ENCODE assay signal across 11 cellular contexts in the genomic region with DNA sequence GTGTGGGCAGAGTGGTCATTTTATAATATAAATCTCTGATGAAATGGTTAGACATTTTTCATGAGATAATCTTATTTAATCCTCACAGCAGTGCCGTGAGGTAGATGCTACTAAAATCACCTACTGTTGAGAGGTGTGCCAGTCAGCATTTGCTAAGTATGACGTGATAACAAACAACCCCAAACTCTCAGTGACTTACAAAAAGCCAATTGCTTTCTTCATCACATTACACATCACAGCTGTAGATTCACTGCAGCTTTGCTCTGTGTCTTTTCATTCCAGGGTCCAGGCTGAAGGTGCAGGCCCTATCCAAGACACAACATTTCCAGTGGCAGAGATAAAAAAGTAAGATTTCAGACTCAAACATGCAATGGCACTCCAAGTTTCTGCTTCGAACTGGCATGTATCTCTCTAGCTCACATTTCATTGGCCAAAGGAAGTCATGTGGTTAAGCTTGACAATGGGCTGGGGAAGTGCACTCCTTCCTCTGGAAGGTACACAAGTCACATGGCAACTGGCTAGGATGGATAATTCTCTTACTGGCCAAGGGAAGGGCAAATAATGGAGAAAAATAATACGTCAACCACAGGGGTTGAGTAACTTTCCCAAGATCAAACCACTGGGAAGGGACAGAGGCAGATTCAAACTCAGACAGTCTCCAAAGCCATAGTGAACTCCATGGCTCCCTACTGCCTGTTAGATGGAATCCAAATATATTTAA.
DNase-seq lines count a peak whose midpoint lies in the region; ATAC-seq, FAIRE-seq and TF ChIP-seq lines count a peak whose summit lies in the region.
"Had no signal": no experiment of that assay in that cellular context is flagged by ENCODE, and none has a peak within 500 bp of the region (broad histone marks: within the 10 kb centered on the region; RNA-seq: fewer than 3 reads in every experiment).

No MANE protein-coding gene starts in this region.

- FAIRE-seq in endothelial cell of umbilical vein (lab: Jason Lieb, UNC): peak; percentile 46

- H4K20me1 ChIP-seq in endothelial cell of umbilical vein (replicated peaks; ENCODE audit: control insufficient read depth, extremely low read depth, insufficient read depth, low read length): no peaks in the 10 kb centered on the region

- H4K91ac ChIP-seq in neuronal stem cell (ENCODE audit: low read depth, low read length, poor library complexity): no peak overlapping the region

- no peaks in the 10 kb centered on the region for H3K9me1 ChIP-seq in endothelial cell of umbilical vein (replicated peaks; ENCODE audit: control insufficient read depth, extremely low read depth, insufficient read depth, low read length)

- H3K79me1 ChIP-seq in neuronal stem cell (ENCODE audit: low read depth, low read length): no peaks in the 10 kb centered on the region

- H3K27me3 ChIP-seq in endothelial cell of umbilical vein (ENCODE audit: control insufficient read depth in 2 of 2, insufficient read depth in 2 of 2, low read length in 2 of 2) (peaks cover 0 to under 1% of the 10 kb centered on the region in 2 experiments), neuronal stem cell (ENCODE audit: control insufficient read depth in 3 of 3, insufficient read depth in 3 of 3, low read depth in 1 of 3, low read length in 3 of 3) (no peaks in the 10 kb centered on the region), heart left ventricle (peaks cover 0 to 5% (median 0%) of the 10 kb centered on the region in 9 donors)

- H2BK15ac ChIP-seq in neuronal stem cell (ENCODE audit: low read length): no peak overlapping the region

- H3K23ac ChIP-seq in neuronal stem cell (ENCODE audit: low read depth, low read length, poor library complexity): no peak overlapping the region

- no peak overlapping the region for H2BK12ac ChIP-seq in neuronal stem cell (ENCODE audit: low read length)

- no peak overlapping the region for H2BK5ac ChIP-seq in neuronal stem cell (ENCODE audit: low read length)

- H3K4me1 ChIP-seq in endothelial cell of umbilical vein (ENCODE audit: control insufficient read depth, extremely low read depth, insufficient read depth, low read length) (peaks cover 10% of the 10 kb centered on the region), neuronal stem cell (ENCODE audit: control insufficient read depth in 2 of 2, insufficient read depth in 1 of 2, low read depth in 1 of 2, low read length in 2 of 2) (peaks cover 2 to 6% of the 10 kb centered on the region in 2 donors), heart left ventricle (peaks cover 0 to 1% (median 0%) of the 10 kb centered on the region in 12 donors)

- DNase-seq in ELR (ENCODE audit: low read depth) (peak; percentile 62), OCI-M1 (lab: John Stamatoyannopoulos, UW) (peak; percentile 45), endothelial cell of umbilical vein (ENCODE audit: low read depth, low spot score) (no peak), neuronal stem cell (ENCODE audit: low spot score) (no peak), NCI-H774 (lab: John Stamatoyannopoulos, UW) (no peak), heart left ventricle (no peak), NCI-H510A (lab: John Stamatoyannopoulos, UW) (no peak)
- DNase-seq: CD4-positive, CD25-positive, alpha-beta regulatory T cell; naive thymus-derived CD8-positive, alpha-beta T cell; NCI-H446 had no signal

- ATAC-seq in HG02852 (IDR thresholded peaks at IDR 0.05; ENCODE audit: unreplicated experiment) (no peak), heart left ventricle (no peak)
- ATAC-seq: naive thymus-derived CD8-positive, alpha-beta T cell had no signal

- BruUV-seq in endothelial cell of umbilical vein (replicated peaks; lab: Mats Ljungman, UMichigan): no TSS peak

- no peak overlapping the region for H2BK120ac ChIP-seq in neuronal stem cell (ENCODE audit: low read depth, low read length)

- POLR2A ChIA-PET in endothelial cell of umbilical vein (lab: Charles Lee): interaction anchor here (0.5 kb wide), 1 partner anchor 55 kb away, joined by 7 read pairs; no protein-coding TSS in a partner anchor

- intact Hi-C loops in endothelial cell of umbilical vein (cut with micrococcal nuclease) (no loop called here), heart left ventricle (cut with DNase I) (no loop called here)

- H3K4ac ChIP-seq in neuronal stem cell (ENCODE audit: low read length): no peak overlapping the region

- no peak overlapping the region for H3K18ac ChIP-seq in neuronal stem cell (ENCODE audit: low read length)

- dilution Hi-C loops in endothelial cell of umbilical vein (cut with MboI; ENCODE audit: extremely low pct_ligation_motif_present, low sequenced_read_pairs): no loop called here

- H2AFZ ChIP-seq in endothelial cell of umbilical vein (ENCODE audit: low read depth, low read length) (no peak overlapping the region), neuronal stem cell (ENCODE audit: low read length) (peak overlapping the region; percentile 61)

- H3K27ac ChIP-seq in endothelial cell of umbilical vein (ENCODE audit: insufficient read depth, low read depth, low read length) (no peak overlapping the region), neuronal stem cell (replicated peaks; ENCODE audit: low read length) (no peak overlapping the region), heart left ventricle (no peak overlapping the region)

- no peak for TF ChIP-seq POLR2A in endothelial cell of umbilical vein (IDR thresholded peaks at IDR 0.05; ENCODE audit: low read depth, low read length)
- TF ChIP-seq POLR2A in heart left ventricle (IDR thresholded peaks at IDR 0.05): no peak

- no peak overlapping the region for H3K4me2 ChIP-seq in endothelial cell of umbilical vein (ENCODE audit: insufficient read depth, low read length)
- no peak overlapping the region for H3K4me2 ChIP-seq in neuronal stem cell (ENCODE audit: insufficient read depth, low read length, poor library complexity, severe bottlenecking)

- H3K14ac ChIP-seq in neuronal stem cell (ENCODE audit: low read length): no peak overlapping the region

- H2AK5ac ChIP-seq in neuronal stem cell (ENCODE audit: low read depth, low read length): no peak overlapping the region

- H3K36me3 ChIP-seq in endothelial cell of umbilical vein (ENCODE audit: control insufficient read depth in 2 of 2, extremely low read depth in 1 of 2, insufficient read depth in 2 of 2, low read length in 2 of 2) (no peaks in the 10 kb centered on the region), neuronal stem cell (replicated peaks in 1 of 2; ENCODE audit: control insufficient read depth in 2 of 2, insufficient read depth in 2 of 2, low read length in 2 of 2) (no peaks in the 10 kb centered on the region), heart left ventricle (no peaks in the 10 kb centered on the region)

- CTCF ChIA-PET in endothelial cell of umbilical vein (lab: Charles Lee): interaction anchor here (1.1 to 3.9 kb wide), 13 partner anchors 9 to 130 kb away, joined by 3 to 17 read pairs (median 4); a partner anchor contains a TSS

- TF ChIP-seq CTCF in endothelial cell of umbilical vein (IDR thresholded peaks at IDR 0.05; ENCODE audit: extremely low read depth in 1 of 2, insufficient read depth in 1 of 2, low read depth in 1 of 2, low read length in 2 of 2) (no peak), heart left ventricle (IDR thresholded peaks at IDR 0.05) (no peak)

- H3K9ac ChIP-seq in endothelial cell of umbilical vein (replicated peaks; ENCODE audit: extremely low read depth, insufficient read depth, low read length) (no peak overlapping the region), neuronal stem cell (ENCODE audit: low read depth, low read length, poor library complexity) (no peak overlapping the region)

- no peak overlapping the region for H4K8ac ChIP-seq in neuronal stem cell (ENCODE audit: low read depth, low read length)

- H3K4me3 ChIP-seq in endothelial cell of umbilical vein (replicated peaks in 1 of 3; ENCODE audit: insufficient read depth in 1 of 3, low read depth in 1 of 3, low read length in 3 of 3) (no peak overlapping the region), neuronal stem cell (ENCODE audit: low read length in 2 of 2) (no peak overlapping the region), heart left ventricle (no peak overlapping the region)

- no peaks in the 10 kb centered on the region for H3K79me2 ChIP-seq in endothelial cell of umbilical vein (ENCODE audit: control insufficient read depth, insufficient read depth, low read length)

- no CpG with 5 or more reads among the region's 4 CpGs for WGBS in neuronal stem cell (ENCODE audit: extremely low coverage in 2 of 2, insufficient read length in 2 of 2, insufficient replicate concordance in 1 of 2), 2 donors
- 77 to 83% (median 79%) methylated on average over 4 of the region's 4 CpGs for WGBS in heart left ventricle, 4 donors

- H3K9me3 ChIP-seq in endothelial cell of umbilical vein (replicated peaks; ENCODE audit: control insufficient read depth, insufficient read depth, low read length) (no peaks in the 10 kb centered on the region), neuronal stem cell (replicated peaks in 1 of 2; ENCODE audit: control insufficient read depth in 2 of 2, insufficient read depth in 1 of 2, low read depth in 1 of 2, low read length in 2 of 2) (peaks cover 0 to 2% of the 10 kb centered on the region in 2 donors), heart left ventricle (peaks cover 0 to 5% (median 0%) of the 10 kb centered on the region in 12 donors)

TF ChIP-seq in endothelial cell of umbilical vein, 7 proteins besides CTCF, POLR2A, EP300 and RAD21:
- TF ChIP-seq POLR2AphosphoS5 (IDR thresholded peaks at IDR 0.05; ENCODE audit: insufficient read depth, low read depth, low read length) (no peak), FOS (IDR thresholded peaks at IDR 0.05; ENCODE audit: borderline replicate concordance, insufficient read depth, low read length) (no peak), EZH2 (IDR thresholded peaks at IDR 0.05; ENCODE audit: borderline replicate concordance, low read depth, low read length, severe bottlenecking) (no peak), MYC (IDR thresholded peaks at IDR 0.05; ENCODE audit: low read depth, low read length) (no peak), JUN (IDR thresholded peaks at IDR 0.05; ENCODE audit: borderline replicate concordance, insufficient read depth, insufficient read length, low read depth) (no peak), GATA2 (IDR thresholded peaks at IDR 0.05; ENCODE audit: insufficient read depth, insufficient read length, low read depth, low read length) (no peak)
- TF ChIP-seq, protein P1, sequence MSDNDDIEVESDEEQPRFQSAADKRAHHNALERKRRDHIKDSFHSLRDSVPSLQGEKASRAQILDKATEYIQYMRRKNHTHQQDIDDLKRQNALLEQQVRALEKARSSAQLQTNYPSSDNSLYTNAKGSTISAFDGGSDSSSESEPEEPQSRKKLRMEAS (IDR thresholded peaks at IDR 0.05; ENCODE audit: insufficient read depth, insufficient read length): no peak

Comparison
In these comparisons a context has a peak if more than half of its experiments do, and no peak if none do; other contexts are left out.
1. DNase-seq: peak in ELR (single experiment) and OCI-M1 (single experiment); none in endothelial cell of umbilical vein (single experiment), neuronal stem cell (single experiment), NCI-H774 (single experiment), heart left ventricle (0 of 5) and NCI-H510A (single experiment).